In genomic region chr6:134074151-134074712, GRCh38 we compare ENCODE assay signal across 13 cellular contexts. TPM values are rescaled to one million over a fixed set of nuclear protein-coding genes. Genes with fewer than 3 reads are reported as not detected.
DNase-seq lines count a peak whose midpoint lies in the region; ATAC-seq, FAIRE-seq and TF ChIP-seq lines count a peak whose summit lies in the region.
"Had no signal": no experiment of that assay in that cellular context is flagged by ENCODE, and none has a peak within 500 bp of the region (broad histone marks: within the 10 kb centered on the region; RNA-seq: fewer than 3 reads in every experiment).

No MANE protein-coding gene starts in this region.

- ATAC-seq in activated CD8-positive, alpha-beta T cell treated with anti-CD3 and anti-CD28 coated beads for 36 hours = no peak
- ATAC-seq: left ventricle myocardium superior; stimulated activated memory B cell treated with anti-CD40 and anti-IgM and Interleukin-4, amounts not matched to agents 10 μg/mL and 1 μg/mL and 100 μg/mL, for 72 hours had no signal

- no peak for TF ChIP-seq CTCF in A673 (conservative IDR thresholded peaks at IDR 0.05; ENCODE audit: low read depth, low read length)
- no peak for TF ChIP-seq CTCF in astrocyte (IDR thresholded peaks at IDR 0.05; ENCODE audit: insufficient read depth, low read depth, low read length)
- no peak for TF ChIP-seq CTCF in activated CD8-positive, alpha-beta T cell treated with anti-CD3 and anti-CD28 coated beads for 36 hours (IDR thresholded peaks at IDR 0.05)

- no peak for FAIRE-seq in astrocyte (lab: Jason Lieb, UNC)
- FAIRE-seq in RCC 7860 (lab: Jason Lieb, UNC) = no peak
- FAIRE-seq: endometrium had no signal

- H3K27ac ChIP-seq in A673 (ENCODE audit: low read depth, low read length, poor library complexity, severe bottlenecking) (no peak overlapping the region), astrocyte (ENCODE audit: low read depth, low read length) (no peak overlapping the region), layer of hippocampus (ENCODE audit: low read depth, low read length) (peak overlapping the region; percentile 90)

- DNase-seq in A673 (ENCODE audit: low spot score) (peak; percentile 61), NCI-H1436 treated with DMSO at 0.1 percent for 48 hours (lab: John Stamatoyannopoulos, UW) (peak; percentile 73), astrocyte (ENCODE audit: low read depth) (no peak), RCC 7860 (ENCODE audit: low spot score) (no peak), SIG-M5 (lab: John Stamatoyannopoulos, UW) (no peak)
- DNase-seq in NK-92 treated with Interleukin-12 subunit alpha and Interleukin-12 subunit beta, amount 100 ng/mL, for 24 hours (lab: John Stamatoyannopoulos, UW) = no peak
- no peak for DNase-seq in activated CD8-positive, alpha-beta T cell treated with anti-CD3 and anti-CD28 coated beads for 36 hours
- DNase-seq: left ventricle myocardium superior, OCI-M1 had no signal

- no peak overlapping the region for H3K4me3 ChIP-seq in A673 (ENCODE audit: low read depth, low read length, poor library complexity, severe bottlenecking)
- no peak overlapping the region for H3K4me3 ChIP-seq in astrocyte (ENCODE audit: insufficient read depth, low read depth, low read length)

- H3K36me3 ChIP-seq in A673 (ENCODE audit: insufficient read depth, low read length, poor library complexity, severe bottlenecking) (no peaks in the 10 kb centered on the region), astrocyte (ENCODE audit: insufficient read depth, low read length) (no peaks in the 10 kb centered on the region)

- no peak overlapping the region for H3K9ac ChIP-seq in astrocyte (ENCODE audit: low read length)

- no peak overlapping the region for H3K27ac Mint-ChIP-seq in astrocyte (ENCODE audit: unreplicated experiment)
- H3K27ac Mint-ChIP-seq in activated CD8-positive, alpha-beta T cell treated with anti-CD3 and anti-CD28 coated beads for 36 hours = no peak overlapping the region
- H3K27ac Mint-ChIP-seq: activated naive CD8-positive, alpha-beta T cell; stimulated activated memory B cell treated with anti-CD40 and anti-IgM and Interleukin-4, amounts not matched to agents 10 μg/mL and 1 μg/mL and 100 μg/mL, for 72 hours had no signal

- H3K4me1 ChIP-seq in A673 (ENCODE audit: insufficient read depth, low read length, poor library complexity, severe bottlenecking) (peaks cover 3% of the 10 kb centered on the region), astrocyte (ENCODE audit: insufficient read depth, low read length) (peaks cover 14% of the 10 kb centered on the region)

- H3K9me3 ChIP-seq in A673 (ENCODE audit: low read depth, low read length, poor library complexity, severe bottlenecking) (no peaks in the 10 kb centered on the region), astrocyte (ENCODE audit: insufficient read depth, low read depth, low read length) (no peaks in the 10 kb centered on the region)

- H3K36me3 Mint-ChIP-seq in astrocyte (ENCODE audit: low read depth, unreplicated experiment) = no peaks in the 10 kb centered on the region
- H3K36me3 Mint-ChIP-seq in activated CD8-positive, alpha-beta T cell treated with anti-CD3 and anti-CD28 coated beads for 36 hours (ENCODE audit: low read depth) = no peaks in the 10 kb centered on the region
- H3K36me3 Mint-ChIP-seq: activated naive CD8-positive, alpha-beta T cell; stimulated activated memory B cell treated with anti-CD40 and anti-IgM and Interleukin-4, amounts not matched to agents 10 μg/mL and 1 μg/mL and 100 μg/mL, for 72 hours had no signal

- no peaks in the 10 kb centered on the region for H4K20me1 ChIP-seq in astrocyte (ENCODE audit: insufficient read depth, low read length)

- no peaks in the 10 kb centered on the region for H3K27me3 Mint-ChIP-seq in astrocyte (ENCODE audit: low read depth, unreplicated experiment)
- H3K27me3 Mint-ChIP-seq in activated CD8-positive, alpha-beta T cell treated with anti-CD3 and anti-CD28 coated beads for 36 hours = no peaks in the 10 kb centered on the region
- H3K27me3 Mint-ChIP-seq: activated naive CD8-positive, alpha-beta T cell had no signal

- peaks cover 4% of the 10 kb centered on the region for H3K9me3 Mint-ChIP-seq in astrocyte (ENCODE audit: unreplicated experiment)
- H3K9me3 Mint-ChIP-seq in activated CD8-positive, alpha-beta T cell treated with anti-CD3 and anti-CD28 coated beads for 36 hours = no peaks in the 10 kb centered on the region

- H2AFZ ChIP-seq in astrocyte (ENCODE audit: low read depth, low read length) = peak overlapping the region; percentile 62

- H3K4me3 Mint-ChIP-seq in astrocyte (ENCODE audit: unreplicated experiment) = no peak overlapping the region
- no peak overlapping the region for H3K4me3 Mint-ChIP-seq in activated CD8-positive, alpha-beta T cell treated with anti-CD3 and anti-CD28 coated beads for 36 hours
- H3K4me3 Mint-ChIP-seq: activated naive CD8-positive, alpha-beta T cell; stimulated activated memory B cell treated with anti-CD40 and anti-IgM and Interleukin-4, amounts not matched to agents 10 μg/mL and 1 μg/mL and 100 μg/mL, for 72 hours had no signal

- CTCF ChIA-PET in A673 (lab: Charles Lee) = interaction anchor here (0.5 kb wide), 1 partner anchor 9 kb away, joined by 3 read pairs; no protein-coding TSS in a partner anchor
- CTCF ChIA-PET in activated CD8-positive, alpha-beta T cell treated with anti-CD3 and anti-CD28 coated beads for 36 hours (lab: Charles Lee) = interaction anchor here (1.1 to 4.3 kb wide), 4 partner anchors 9 to 150 kb away, joined by 3 to 29 read pairs (median 10); no protein-coding TSS in a partner anchor

- no peaks in the 10 kb centered on the region for H3K79me2 ChIP-seq in astrocyte (ENCODE audit: insufficient read depth, low read length)

- BruUV-seq in A673 (replicated peaks; lab: Mats Ljungman, UMichigan) = no TSS peak

- intact Hi-C loops in A673 (cut with micrococcal nuclease; ENCODE audit: unreplicated experiment) = no loop called here
- intact Hi-C loops in activated CD8-positive, alpha-beta T cell treated with anti-CD3 and anti-CD28 coated beads for 36 hours (cut with micrococcal nuclease) = no loop called here

- POLR2A ChIA-PET in A673 (lab: Charles Lee; ENCODE audit: low non-redundant PET) = no interaction called here
- POLR2A ChIA-PET in activated CD8-positive, alpha-beta T cell treated with anti-CD3 and anti-CD28 coated beads for 36 hours (lab: Charles Lee) = no interaction called here

- H3K4me1 Mint-ChIP-seq in astrocyte (ENCODE audit: low read depth, unreplicated experiment) = peaks cover 22% of the 10 kb centered on the region
- peaks cover 4% of the 10 kb centered on the region for H3K4me1 Mint-ChIP-seq in activated CD8-positive, alpha-beta T cell treated with anti-CD3 and anti-CD28 coated beads for 36 hours (ENCODE audit: low read depth)

- H3K27me3 ChIP-seq in A673 (replicated peaks; ENCODE audit: insufficient read depth, low read depth, low read length, poor library complexity) = no peaks in the 10 kb centered on the region
- no peaks in the 10 kb centered on the region for H3K27me3 ChIP-seq in astrocyte (ENCODE audit: insufficient read depth, low read length)
- H3K27me3 ChIP-seq in layer of hippocampus (ENCODE audit: control insufficient read depth, insufficient read depth, low read length) = no peaks in the 10 kb centered on the region

- no peak overlapping the region for H3K4me2 ChIP-seq in astrocyte (ENCODE audit: low read length)

RNA-seq across cellular contexts. Expression of gene SLC2A12, which starts 21.8 kb away (rescaled TPM):
- total RNA-seq in A673 (2021) = 0.42 TPM in 1 of 2 replicates, not detected in the other
- 5.5 and 9.5 TPM in 2 replicates for total RNA-seq in astrocyte
- total RNA-seq in activated CD8-positive, alpha-beta T cell treated with anti-CD3 and anti-CD28 coated beads for 36 hours = under 1 TPM; 0.18 to 0.20 TPM

Comparison
In these comparisons a context has a peak if more than half of its experiments do, and no peak if none do; other contexts are left out.
1. DNase-seq: peak in A673 (single experiment) and NCI-H1436 treated with DMSO at 0.1 percent for 48 hours (single experiment); none in astrocyte (single experiment), NK-92 treated with Interleukin-12 subunit alpha and Interleukin-12 subunit beta, amount 100 ng/mL, for 24 hours (single experiment), RCC 7860 (single experiment), SIG-M5 (single experiment) and activated CD8-positive, alpha-beta T cell treated with anti-CD3 and anti-CD28 coated beads for 36 hours (single experiment).